In the genomic region with DNA sequence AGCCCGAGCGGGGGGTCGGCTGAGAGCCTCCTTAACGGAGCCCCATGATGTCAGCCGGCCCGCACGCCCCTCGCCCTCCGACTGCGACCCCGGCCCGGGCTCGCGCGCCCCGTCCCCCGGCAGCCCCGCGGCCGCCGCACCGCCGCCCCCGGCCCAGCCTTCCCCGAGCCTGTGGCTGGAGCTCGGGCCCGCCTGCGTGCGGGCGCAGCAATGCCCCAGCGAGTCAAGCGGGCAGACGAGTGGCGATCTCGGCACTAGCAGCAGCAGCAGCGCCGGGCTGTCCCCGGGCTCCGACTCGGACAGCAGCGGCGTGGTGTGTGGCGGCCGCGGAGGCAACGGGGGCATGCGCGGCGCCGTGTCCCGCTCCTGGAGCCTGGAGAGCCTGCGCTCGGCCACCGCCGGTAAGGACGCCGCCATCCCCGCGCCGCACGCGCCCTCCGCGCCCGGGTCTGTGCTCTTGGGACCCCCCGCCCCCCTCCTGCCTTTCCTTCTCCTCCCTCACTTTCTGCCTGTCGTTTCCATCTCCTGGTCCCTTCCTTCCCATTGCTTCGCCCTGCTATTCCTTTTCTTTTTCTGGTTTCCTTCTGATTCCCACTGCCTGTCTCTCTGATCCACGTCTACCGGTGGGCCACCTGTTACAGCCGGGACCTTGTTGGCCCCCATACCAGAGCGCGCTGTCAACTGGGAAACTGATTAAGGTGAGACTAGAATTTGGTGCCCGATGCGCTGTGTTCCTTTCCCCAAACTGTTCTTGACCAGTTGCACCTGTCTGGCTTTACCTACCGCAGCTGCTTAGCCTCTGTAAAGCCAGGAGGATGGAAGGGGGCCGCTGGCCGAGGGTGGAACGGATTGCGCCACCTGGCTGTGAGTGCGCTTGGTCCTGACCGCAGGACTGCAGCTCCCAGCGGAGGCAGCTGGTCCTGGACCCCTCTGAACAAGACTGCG, we compare ENCODE assay signal across 8 cellular contexts.
DNase-seq lines count a peak whose midpoint lies in the region; ATAC-seq, FAIRE-seq and TF ChIP-seq lines count a peak whose summit lies in the region.

No MANE protein-coding gene starts in this region.

- H3K9me3 Mint-ChIP-seq in central memory CD8-positive, alpha-beta T cell, result no peaks in the 10 kb centered on the region
- H3K9me3 Mint-ChIP-seq in naive thymus-derived CD8-positive, alpha-beta T cell, result no peaks in the 10 kb centered on the region

- no peak overlapping the region for H3K27ac Mint-ChIP-seq in central memory CD8-positive, alpha-beta T cell (ENCODE audit: low read depth)
- peak overlapping the region in 2 of 10 donors; percentile 49 to 92 for H3K27ac Mint-ChIP-seq in naive thymus-derived CD8-positive, alpha-beta T cell

- no peak for TF ChIP-seq POLR2A in uterus (IDR thresholded peaks at IDR 0.05)

- POLR2A ChIA-PET in naive thymus-derived CD8-positive, alpha-beta T cell (lab: Charles Lee), result no interaction called here

- H3K4me1 ChIP-seq in uterus, result peaks cover 0 to 4% of the 10 kb centered on the region in 2 donors

- TF ChIP-seq CTCF in D721Med (IDR thresholded peaks at IDR 0.05; ENCODE audit: insufficient read depth, missing control alignments) (peak; percentile 32), uterus (IDR thresholded peaks at IDR 0.05) (no peak)

- DNase-seq in D721Med (ENCODE audit: insufficient read length, low spot score) (no peak), HuH-7 (ENCODE audit: low spot score) (peak; percentile 33), NCI-H1694 (lab: John Stamatoyannopoulos, UW) (no peak), uterus (no peak)
- DNase-seq in central memory CD8-positive, alpha-beta T cell (ENCODE audit: low spot score in 2 of 2), result no peak
- DNase-seq in naive thymus-derived CD8-positive, alpha-beta T cell, result peak in 1 of 10 donors; percentile 10

- peaks cover 2% of the 10 kb centered on the region for H3K36me3 Mint-ChIP-seq in central memory CD8-positive, alpha-beta T cell (ENCODE audit: insufficient read depth)
- H3K36me3 Mint-ChIP-seq in naive thymus-derived CD8-positive, alpha-beta T cell, result peaks cover 0 to 9% (median 0%) of the 10 kb centered on the region in 3 donors

- H3K27me3 Mint-ChIP-seq in central memory CD8-positive, alpha-beta T cell, result peaks cover 65% of the 10 kb centered on the region
- H3K27me3 Mint-ChIP-seq in naive thymus-derived CD8-positive, alpha-beta T cell, result peaks cover 29 to 71% (median 46%) of the 10 kb centered on the region in 5 donors

- intact Hi-C loops in uterus (cut with DNase I; ENCODE audit: low total_unique reads), result no loop called here

- peak overlapping the region; percentile 58 for H3K4me3 Mint-ChIP-seq in central memory CD8-positive, alpha-beta T cell
- peak overlapping the region; percentile 68 to 98 (median 85) for H3K4me3 Mint-ChIP-seq in naive thymus-derived CD8-positive, alpha-beta T cell

- H3K27me3 ChIP-seq in uterus, result peaks cover 0 to 11% of the 10 kb centered on the region in 2 donors

- no peaks in the 10 kb centered on the region for H3K9me3 ChIP-seq in uterus

- H3K36me3 ChIP-seq in uterus, result no peaks in the 10 kb centered on the region

- no peak overlapping the region for H3K4me3 ChIP-seq in uterus

- no peak for FAIRE-seq in D721Med (lab: Jason Lieb, UNC)

- no peak overlapping the region for H3K27ac ChIP-seq in uterus

- no peak for ATAC-seq in central memory CD8-positive, alpha-beta T cell (replicated peaks; ENCODE audit: extremely low read depth, poor library complexity, severe bottlenecking)
- ATAC-seq in naive thymus-derived CD8-positive, alpha-beta T cell, result no peak
- no peak for ATAC-seq in HG03442 (IDR thresholded peaks at IDR 0.05; ENCODE audit: unreplicated experiment)
- no peak for ATAC-seq in GM18873 (IDR thresholded peaks at IDR 0.05; ENCODE audit: low FRiP score, unreplicated experiment)

- no peaks in the 10 kb centered on the region for H3K4me1 Mint-ChIP-seq in central memory CD8-positive, alpha-beta T cell
- H3K4me1 Mint-ChIP-seq in naive thymus-derived CD8-positive, alpha-beta T cell, result peaks cover 10 to 24% (median 17%) of the 10 kb centered on the region in 4 donors
